ENCODE assay signal across 8 cellular contexts in genomic region chr6:143061597-143062385, GRCh38. TPM values are rescaled to one million over a fixed set of nuclear protein-coding genes. Genes with fewer than 3 reads are reported as not detected.
DNase-seq lines count a peak whose midpoint lies in the region; TF ChIP-seq lines count a peak whose summit lies in the region.

No MANE protein-coding gene starts in this region.

- H3K4me3 ChIP-seq in GM23248, result peak overlapping the region; percentile 77
- H3K4me3 ChIP-seq in WI38 (ENCODE audit: low read depth, low read length), result peak overlapping the region; percentile 73
- no peak overlapping the region for H3K4me3 ChIP-seq in right atrium auricular region
- peak overlapping the region in 4 of 7 experiments; percentile 56 to 80 (median 73) for H3K4me3 ChIP-seq in skin epidermis
- H3K4me3 ChIP-seq in prostate gland, result peak overlapping the region in 1 of 2 donors; percentile 87

- H3K27ac ChIP-seq in GM23248, result peak overlapping the region; percentile 83; the same call in 1 of the 2 replicates
- peak overlapping the region; percentile 92 to 94 for H3K27ac ChIP-seq in right atrium auricular region
- peak overlapping the region in 5 of 21 experiments; percentile 40 to 98 (median 73) for H3K27ac ChIP-seq in skin epidermis
- peak overlapping the region in 1 of 2 donors; percentile 93 for H3K27ac ChIP-seq in prostate gland

- H3K36me3 ChIP-seq in GM23248 (ENCODE audit: low read depth) (no peaks in the 10 kb centered on the region), right atrium auricular region (no peaks in the 10 kb centered on the region), prostate gland (no peaks in the 10 kb centered on the region)

- 0 out of 2 replicates have a peak, but pooled peaks cover 5% of the 10 kb centered on the region for H3K79me2 ChIP-seq in GM23248 (ENCODE audit: insufficient read depth)

- H3F3A ChIP-seq in GM23248 (ENCODE audit: insufficient read depth), result peaks cover 30% of the 10 kb centered on the region

- peak overlapping the region; percentile 86 for H3K4me2 ChIP-seq in GM23248 (ENCODE audit: unreplicated experiment)

- WGBS in GM23248 (ENCODE audit: low coverage in 1 of 2, low lambda C conversion rate in 2 of 2, missing lambda C conversion rate in 2 of 2), 2 experiments, result 80 to 83% methylated on average over 3 of the region's 3 CpGs
- WGBS in prostate gland, result 52% methylated on average over 3 of the region's 3 CpGs

- in situ Hi-C loops in ACHN (cut with HindIII; ENCODE audit: low pct_ligation_motif_present, low pct_unique_long_range_greater_than_20kb, low sequenced_read_pairs) (no loop called here), GM23248 (cut with MboI) (no loop called here)

- H2AFZ ChIP-seq in GM23248, result peak overlapping the region; percentile 81; the same call in 1 of the 2 replicates

- H4K20me1 ChIP-seq in GM23248 (ENCODE audit: insufficient read depth), result no peaks in the 10 kb centered on the region

- H3K9me3 ChIP-seq in GM23248 (ENCODE audit: low read depth) (no peaks in the 10 kb centered on the region), right atrium auricular region (no peaks in the 10 kb centered on the region), prostate gland (no peaks in the 10 kb centered on the region)

- H3K9me2 ChIP-seq in GM23248 (ENCODE audit: insufficient read depth), result no peaks in the 10 kb centered on the region

- H3K9ac ChIP-seq in GM23248, result peak overlapping the region; percentile 89

- H3K4me1 ChIP-seq in GM23248 (ENCODE audit: insufficient read depth), result peaks cover 34% of the 10 kb centered on the region
- peaks cover 0 to 26% of the 10 kb centered on the region in 2 donors for H3K4me1 ChIP-seq in right atrium auricular region
- no peaks in the 10 kb centered on the region for H3K4me1 ChIP-seq in prostate gland (replicated peaks)

- DNase-seq in ACHN (peak; percentile 3), GM23248 (peak; percentile 50), right atrium auricular region (ENCODE audit: low spot score) (no peak), HUDEP-2 (lab: John Stamatoyannopoulos, UW; ENCODE audit: unreplicated experiment in 76 of 76) (no peak), prostate gland (ENCODE audit: low spot score) (no peak), dermis blood vessel endothelial cell (no peak)

- TF ChIP-seq CTCF in WI38 (IDR thresholded peaks at IDR 0.05; ENCODE audit: low read depth, low read length) (no peak), right atrium auricular region (IDR thresholded peaks at IDR 0.05) (no peak), prostate gland (IDR thresholded peaks at IDR 0.05) (no peak)

- intact Hi-C loops in prostate gland (cut with DNase I), result loop anchor here (5.0 kb wide), 1 partner anchor 114 kb away; the partner anchor contains the start of gene HIVEP2

- H3K27me3 ChIP-seq in GM23248 (replicated peaks; ENCODE audit: insufficient read depth), result no peaks in the 10 kb centered on the region
- no peaks in the 10 kb centered on the region for H3K27me3 ChIP-seq in right atrium auricular region
- no peaks in the 10 kb centered on the region for H3K27me3 ChIP-seq in prostate gland (replicated peaks; ENCODE audit: insufficient read depth)

- no peak for TF ChIP-seq POLR2A in prostate gland (IDR thresholded peaks at IDR 0.05)

RNA-seq across cellular contexts. Expression of gene AIG1, which starts 1.1 kb away (rescaled TPM):
- 33.1 and 46.9 TPM in 2 replicates for total RNA-seq in GM23248 (2014; rRNA removed; shearing (Covaris generic))
- 44.7 and 50.4 TPM in 2 replicates for polyA plus RNA-seq in GM23248 (2016; fragmentation: Nextera tagmentation; extraction: Ambion mirVana)
- total RNA-seq in right atrium auricular region (10 to 100 TPM; 28.6 to 62.6 TPM), prostate gland (10 to 100 TPM; 41.3 to 67.0 TPM), dermis blood vessel endothelial cell (16.9 and 18.5 TPM in 2 replicates)

Comparison
In these comparisons a context has a peak if more than half of its experiments do, and no peak if none do; other contexts are left out.
1. DNase-seq: peak in ACHN (single experiment) and GM23248 (single experiment); none in right atrium auricular region (single experiment), HUDEP-2 (0 of 76), prostate gland (single experiment) and dermis blood vessel endothelial cell (single experiment).
2. H3K4me3 ChIP-seq: peak in GM23248 (single experiment), WI38 (single experiment) and skin epidermis (4 of 7); none in right atrium auricular region (0 of 2).